Comparison of ENCODE assay signal across 22 cellular contexts in genomic region chr2:2164326-2164917, GRCh38.
A peak's percentile ranks its signal among the peaks of the same experiment; 100 is the strongest.
DNase-seq lines count a peak whose midpoint lies in the region; ATAC-seq, FAIRE-seq and TF ChIP-seq lines count a peak whose summit lies in the region.
"Had no signal": no experiment of that assay in that cellular context is flagged by ENCODE, and none has a peak within 500 bp of the region (broad histone marks: within the 10 kb centered on the region; RNA-seq: fewer than 3 reads in every experiment).

No MANE protein-coding gene starts in this region.

- no peaks in the 10 kb centered on the region for H4K20me1 ChIP-seq in BLaER1

- H3K9me3 Mint-ChIP-seq in activated T-cell treated with anti-CD3 and anti-CD28 coated beads, Interleukin-2, amount 50 U/mL, for 72 hours: no peaks in the 10 kb centered on the region
- H3K9me3 Mint-ChIP-seq in endothelial cell (ENCODE audit: unreplicated experiment): no peaks in the 10 kb centered on the region

- no peak for DNase-seq in activated T-cell treated with anti-CD3 and anti-CD28 coated beads, Interleukin-2, amount 50 U/mL, for 72 hours
- DNase-seq in activated T-cell treated with anti-CD3 and anti-CD28 coated beads for 4 hours: no peak
- no peak for DNase-seq in HTR-8/SVneo (ENCODE audit: insufficient read length, low spot score)
- no peak for DNase-seq in endothelial cell (ENCODE audit: low spot score)
- no peak for DNase-seq in GOT3 (lab: John Stamatoyannopoulos, UW)
- DNase-seq in SHP77 treated with DMSO at 0.1 percent for 48 hours (lab: John Stamatoyannopoulos, UW): no peak
- DNase-seq: C1 segment of cervical spinal cord; Calu3; CD4-positive, alpha-beta memory T cell; COR-L47; DMS53; DMS79 treated with DMSO at 0.1 percent for 48 hours; H7; HCEC 1CT had no signal

- no peak for ATAC-seq in activated T-cell treated with anti-CD3 and anti-CD28 coated beads, Interleukin-2, amount 50 U/mL, for 72 hours (replicated peaks in 1 of 2)
- no peak for ATAC-seq in HG03196 (IDR thresholded peaks at IDR 0.05; ENCODE audit: unreplicated experiment)

- peak overlapping the region; percentile 86 for H3K27ac ChIP-seq in BLaER1
- H3K27ac ChIP-seq: 22Rv1 had no signal

- H3K27ac Mint-ChIP-seq in activated T-cell treated with anti-CD3 and anti-CD28 coated beads, Interleukin-2, amount 50 U/mL, for 72 hours: peak overlapping the region; percentile 16
- H3K27ac Mint-ChIP-seq in endothelial cell (ENCODE audit: unreplicated experiment): peak overlapping the region; percentile 77
- H3K27ac Mint-ChIP-seq: B cell; CD4-positive, alpha-beta memory T cell had no signal

- peaks cover 36% of the 10 kb centered on the region for H3K9me3 ChIP-seq in BLaER1

- H3K4me1 Mint-ChIP-seq in activated T-cell treated with anti-CD3 and anti-CD28 coated beads, Interleukin-2, amount 50 U/mL, for 72 hours (ENCODE audit: low read depth): no peaks in the 10 kb centered on the region
- peaks cover 33% of the 10 kb centered on the region for H3K4me1 Mint-ChIP-seq in endothelial cell (ENCODE audit: unreplicated experiment)
- H3K4me1 Mint-ChIP-seq: B cell had no signal

- peak overlapping the region; percentile 15; the same call in 1 of the 2 replicates for H3K4me3 ChIP-seq in BLaER1

- peak; percentile 68 for FAIRE-seq in HTR-8/SVneo (lab: Jason Lieb, UNC)
- FAIRE-seq: A204.1, G401.6, GM12892, H1 had no signal

- peak overlapping the region; percentile 82 for H3K4me2 ChIP-seq in BLaER1

- no peaks in the 10 kb centered on the region for H3K36me3 Mint-ChIP-seq in activated T-cell treated with anti-CD3 and anti-CD28 coated beads, Interleukin-2, amount 50 U/mL, for 72 hours (ENCODE audit: insufficient read depth in 2 of 2)
- peaks cover 9% of the 10 kb centered on the region for H3K36me3 Mint-ChIP-seq in endothelial cell (ENCODE audit: low read depth, unreplicated experiment)
- H3K36me3 Mint-ChIP-seq: CD4-positive, alpha-beta memory T cell had no signal

- TF ChIP-seq CTCF in endothelial cell (IDR thresholded peaks at IDR 0.05; ENCODE audit: unreplicated experiment): no peak

- no peaks in the 10 kb centered on the region for H3K27me3 ChIP-seq in BLaER1

- 0 out of 2 replicates have a peak, but pooled peaks cover 5% of the 10 kb centered on the region for H3K36me3 ChIP-seq in BLaER1

- peaks cover 62% of the 10 kb centered on the region for H3K4me1 ChIP-seq in BLaER1

- H3K9ac ChIP-seq in BLaER1: peak overlapping the region; percentile 57

- H3K4me3 Mint-ChIP-seq in activated T-cell treated with anti-CD3 and anti-CD28 coated beads, Interleukin-2, amount 50 U/mL, for 72 hours: no peak overlapping the region
- no peak overlapping the region for H3K4me3 Mint-ChIP-seq in endothelial cell (ENCODE audit: unreplicated experiment)
- H3K4me3 Mint-ChIP-seq: B cell; CD4-positive, alpha-beta memory T cell had no signal

- H3K27me3 Mint-ChIP-seq in activated T-cell treated with anti-CD3 and anti-CD28 coated beads, Interleukin-2, amount 50 U/mL, for 72 hours (ENCODE audit: low read depth): peaks cover 15% of the 10 kb centered on the region
- no peaks in the 10 kb centered on the region for H3K27me3 Mint-ChIP-seq in endothelial cell (ENCODE audit: unreplicated experiment)
- H3K27me3 Mint-ChIP-seq: B cell; CD4-positive, alpha-beta memory T cell had no signal
